ENCODE assay signal across 8 cellular contexts in genomic region chr6:32854376-32855178, GRCh38. TPM values are rescaled to one million over a fixed set of nuclear protein-coding genes. Genes with fewer than 3 reads are reported as not detected.
DNase-seq lines count a peak whose midpoint lies in the region; ATAC-seq and TF ChIP-seq lines count a peak whose summit lies in the region.

No MANE protein-coding gene starts in this region.

- peaks cover 69% of the 10 kb centered on the region for H3K4me1 Mint-ChIP-seq in dendritic cell treated with granulocyte-macrophage colony-stimulating factor and Interleukin-4, amounts not matched to agents 40 ng/mL and 50 ng/mL, for 4 days (ENCODE audit: low read depth)
- peaks cover 65% of the 10 kb centered on the region for H3K4me1 Mint-ChIP-seq in stimulated activated effector memory CD8-positive, alpha-beta T cell treated with anti-CD3 and anti-CD28 coated beads, Interleukin-12 subunit alpha, Interleukin-12 subunit beta, amount 100 ng/mL, for 72 hours

- TF ChIP-seq CTCF in WI38 (IDR thresholded peaks at IDR 0.05; ENCODE audit: low read depth, low read length) (no peak), lower leg skin (IDR thresholded peaks at IDR 0.05) (no peak)

- peak overlapping the region; percentile 95 for H3K4me3 Mint-ChIP-seq in dendritic cell treated with granulocyte-macrophage colony-stimulating factor and Interleukin-4, amounts not matched to agents 40 ng/mL and 50 ng/mL, for 4 days
- peak overlapping the region; percentile 99 for H3K4me3 Mint-ChIP-seq in stimulated activated effector memory CD8-positive, alpha-beta T cell treated with anti-CD3 and anti-CD28 coated beads, Interleukin-12 subunit alpha, Interleukin-12 subunit beta, amount 100 ng/mL, for 72 hours

- H3K27me3 Mint-ChIP-seq in dendritic cell treated with granulocyte-macrophage colony-stimulating factor and Interleukin-4, amounts not matched to agents 40 ng/mL and 50 ng/mL, for 4 days = no peaks in the 10 kb centered on the region

- 14 to 16% methylated on average over 23 to 24 of the region's 24 CpGs for WGBS in lower leg skin, 2 donors

- peak overlapping the region; percentile 82 for H3K4me3 ChIP-seq in WI38 (ENCODE audit: low read depth, low read length)
- peak overlapping the region; percentile 90 for H3K4me3 ChIP-seq in lower leg skin (ENCODE audit: low read depth, poor library complexity, severe bottlenecking)

- H3K36me3 Mint-ChIP-seq in dendritic cell treated with granulocyte-macrophage colony-stimulating factor and Interleukin-4, amounts not matched to agents 40 ng/mL and 50 ng/mL, for 4 days (ENCODE audit: low read depth) = peaks cover 90% of the 10 kb centered on the region
- H3K36me3 Mint-ChIP-seq in stimulated activated effector memory CD8-positive, alpha-beta T cell treated with anti-CD3 and anti-CD28 coated beads, Interleukin-12 subunit alpha, Interleukin-12 subunit beta, amount 100 ng/mL, for 72 hours = peaks cover 95% of the 10 kb centered on the region

- DNase-seq in A172 (ENCODE audit: low spot score) (peak; percentile 47), lower leg skin (ENCODE audit: low spot score in 2 of 2) (no peak)
- DNase-seq in stimulated activated effector memory CD8-positive, alpha-beta T cell treated with anti-CD3 and anti-CD28 coated beads, Interleukin-12 subunit alpha, Interleukin-12 subunit beta, amount 100 ng/mL, for 72 hours (ENCODE audit: low spot score in 2 of 2) = no peak

- intact Hi-C loops in dendritic cell treated with granulocyte-macrophage colony-stimulating factor and Interleukin-4, amounts not matched to agents 40 ng/mL and 50 ng/mL, for 4 days (cut with micrococcal nuclease) = loop anchor here (2.0 kb wide), 1 partner anchor 16 kb away; the partner anchor contains the start of gene TAP2
- intact Hi-C loops in lower leg skin (cut with DNase I; ENCODE audit: low total_unique reads) = loop anchor here (2.0 kb wide), 1 partner anchor 16 kb away; the partner anchor contains the start of gene TAP2

- H3K27ac Mint-ChIP-seq in dendritic cell treated with granulocyte-macrophage colony-stimulating factor and Interleukin-4, amounts not matched to agents 40 ng/mL and 50 ng/mL, for 4 days = peak overlapping the region; percentile 93
- peak overlapping the region; percentile 100 for H3K27ac Mint-ChIP-seq in stimulated activated effector memory CD8-positive, alpha-beta T cell treated with anti-CD3 and anti-CD28 coated beads, Interleukin-12 subunit alpha, Interleukin-12 subunit beta, amount 100 ng/mL, for 72 hours

- peak; percentile 17 for ATAC-seq in GM18867 (IDR thresholded peaks at IDR 0.05; ENCODE audit: unreplicated experiment)
- peak; percentile 21 for ATAC-seq in HG03432 (IDR thresholded peaks at IDR 0.05; ENCODE audit: unreplicated experiment)
- ATAC-seq in stimulated activated effector memory CD8-positive, alpha-beta T cell treated with anti-CD3 and anti-CD28 coated beads, Interleukin-12 subunit alpha, Interleukin-12 subunit beta, amount 100 ng/mL, for 72 hours = peak; percentile 37
- ATAC-seq in GM18519 (IDR thresholded peaks at IDR 0.05; ENCODE audit: low FRiP score, unreplicated experiment) = no peak

- no peaks in the 10 kb centered on the region for H3K9me3 Mint-ChIP-seq in dendritic cell treated with granulocyte-macrophage colony-stimulating factor and Interleukin-4, amounts not matched to agents 40 ng/mL and 50 ng/mL, for 4 days
- H3K9me3 Mint-ChIP-seq in stimulated activated effector memory CD8-positive, alpha-beta T cell treated with anti-CD3 and anti-CD28 coated beads, Interleukin-12 subunit alpha, Interleukin-12 subunit beta, amount 100 ng/mL, for 72 hours = no peaks in the 10 kb centered on the region

- no peak for TF ChIP-seq POLR2A in lower leg skin (IDR thresholded peaks at IDR 0.05)

RNA-seq across cellular contexts. Expression of gene PSMB9, which starts 0.6 kb away (rescaled TPM):
- 51.9 and 64.7 TPM in 2 replicates for total RNA-seq in A172 (2014; rRNA removed; shearing (Covaris generic))
- 10 to 100 TPM; 25.4 to 29.9 (median 28.1) TPM for total RNA-seq in lower leg skin

RNA-seq across cellular contexts. Expression of gene TAP1, which starts 1.1 kb away (rescaled TPM):
- total RNA-seq in A172 (2014; rRNA removed; shearing (Covaris generic)) = 68.3 and 73.9 TPM in 2 replicates
- 100 to 1,000 TPM in 3 of 4 donors, 10 to 100 TPM in 1; 90.7 to 113 (median 105) TPM for total RNA-seq in lower leg skin

RNA-seq across cellular contexts. Expression of gene PSMB8, which starts 10.7 kb away (rescaled TPM):
- total RNA-seq in A172 (2014; rRNA removed; shearing (Covaris generic)) = 121 and 131 TPM in 2 replicates
- total RNA-seq in lower leg skin = 10 to 100 TPM; 38.9 to 63.9 (median 50.3) TPM

RNA-seq across cellular contexts. Expression of gene TAP2, which starts 16.0 kb away (rescaled TPM):
- total RNA-seq in A172 (2014; rRNA removed; shearing (Covaris generic)) = 20.7 and 25.0 TPM in 2 replicates
- 10 to 100 TPM; 13.6 to 23.3 (median 15.6) TPM for total RNA-seq in lower leg skin

RNA-seq across cellular contexts. Expression of gene HLA-DOB, which starts 37.8 kb away (rescaled TPM):
- not detected in 2 replicates for total RNA-seq in A172 (2014; rRNA removed; shearing (Covaris generic))
- 1 to 10 TPM; 1.7 to 3.3 (median 2.1) TPM for total RNA-seq in lower leg skin
